Comparison of ENCODE assay signal across 8 cellular contexts in the genomic region with DNA sequence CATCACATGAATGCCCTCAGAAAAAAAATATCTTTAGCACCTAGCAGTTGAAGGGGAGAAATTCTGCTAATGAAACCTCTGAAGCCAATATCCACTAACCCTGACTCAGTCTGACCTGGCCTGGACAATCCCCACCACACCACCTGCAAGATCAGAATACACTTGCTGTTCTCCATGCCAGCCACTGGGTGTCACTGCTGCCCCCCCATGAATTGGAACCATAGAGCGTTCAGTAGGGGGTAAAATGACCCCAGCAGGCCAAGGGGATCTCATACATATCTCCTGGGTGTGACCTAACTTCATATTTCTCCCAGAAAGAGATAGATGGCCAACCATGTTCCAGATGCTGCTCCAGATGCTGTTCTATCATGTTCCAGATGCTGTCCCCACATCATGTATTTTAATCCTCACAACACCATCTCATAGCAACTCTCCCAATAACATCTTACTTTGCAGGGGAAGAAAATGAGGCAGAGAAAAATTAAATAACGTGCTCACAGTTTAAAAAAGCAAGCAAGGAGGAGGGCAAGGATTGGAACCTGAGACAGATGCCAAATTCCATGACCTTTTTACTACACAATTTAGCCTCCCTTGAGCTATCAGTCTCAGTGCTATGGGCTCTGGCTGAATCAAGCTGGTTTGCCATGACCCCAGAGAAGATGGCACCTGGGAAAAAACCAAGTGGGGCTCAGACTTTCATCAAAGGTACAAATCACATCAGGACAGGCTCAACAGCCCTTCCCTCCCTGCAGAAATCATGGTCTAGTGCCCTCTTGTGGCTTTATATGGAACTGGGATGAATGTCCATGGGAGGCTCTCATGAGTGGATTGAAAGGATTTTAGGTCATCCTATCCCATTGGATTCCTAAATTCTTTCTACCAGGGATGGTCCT. TPM values are rescaled to one million over a fixed set of nuclear protein-coding genes. Genes with fewer than 3 reads are reported as not detected.
DNase-seq lines count a peak whose midpoint lies in the region; ATAC-seq, FAIRE-seq and TF ChIP-seq lines count a peak whose summit lies in the region.

No MANE protein-coding gene starts in this region.

- H3K27me3 Mint-ChIP-seq in Caco-2 (ENCODE audit: insufficient read depth, unreplicated experiment) = peaks cover 10% of the 10 kb centered on the region

- intact Hi-C loops in Caco-2 (cut with micrococcal nuclease; ENCODE audit: unreplicated experiment) (loop anchor here (10.0 kb wide), 1 partner anchor 1619 kb away; no protein-coding TSS in a partner anchor), adrenal gland (cut with DNase I) (loop anchor here in 1 of 2 donors (10.0 kb wide), 1 partner anchor 1329 kb away; no protein-coding TSS in a partner anchor), HepG2 (cut with micrococcal nuclease; ENCODE audit: unreplicated experiment) (no loop called here)

- no peaks in the 10 kb centered on the region for H3K79me2 ChIP-seq in HepG2 (ENCODE audit: insufficient read depth, low read length)

- POLR2A ChIA-PET in Caco-2 (lab: Charles Lee) = no interaction called here
- POLR2A ChIA-PET in HepG2 (lab: Yijun Ruan, JAX) = no interaction called here

- H3K9ac ChIP-seq in HepG2 (ENCODE audit: insufficient read depth, low read depth, low read length) = no peak overlapping the region

- H3K4me1 Mint-ChIP-seq in Caco-2 (ENCODE audit: low read depth, unreplicated experiment) = no peaks in the 10 kb centered on the region

- no peak for TF ChIP-seq RAD21 in HepG2 (CRISPR knock-in tag; IDR thresholded peaks at IDR 0.05)

- FAIRE-seq in HepG2 (lab: Jason Lieb, UNC) = no peak

- no peaks in the 10 kb centered on the region; the same call in 1 of the 2 replicates for H3K4me1 ChIP-seq in Caco-2
- H3K4me1 ChIP-seq in adrenal gland (replicated peaks in 1 of 2) = peaks cover 0 to 10% of the 10 kb centered on the region in 2 donors
- H3K4me1 ChIP-seq in HepG2 (ENCODE audit: insufficient read depth, low read length) = no peaks in the 10 kb centered on the region

- BruUV-seq in Caco-2 (replicated peaks; lab: Mats Ljungman, UMichigan) (no TSS peak), HepG2 (replicated peaks; lab: Mats Ljungman, UMichigan) (no TSS peak)

- TF ChIP-seq EP300 in HepG2 (IDR thresholded peaks at IDR 0.05; ENCODE audit: low read depth in 2 of 2, low read length in 2 of 2) (no peak), HepG2 (CRISPR knock-in tag; IDR thresholded peaks at IDR 0.05; ENCODE audit: borderline replicate concordance) (no peak)

- H3K4me3 ChIP-seq in Caco-2 (ENCODE audit: low read depth, low read length) (no peak overlapping the region), adrenal gland (no peak overlapping the region), HepG2 (replicated peaks in 1 of 3; ENCODE audit: insufficient read depth in 1 of 3, low read depth in 2 of 3, low read length in 3 of 3) (no peak overlapping the region)

- DNase-seq in Caco-2 (peak in 1 of 2 experiments; percentile 29), LHCN-M2 (ENCODE audit: low read depth) (peak; percentile 32), adrenal gland (no peak), HepG2 (ENCODE audit: low spot score) (peak; percentile 28)

- H3K4me2 ChIP-seq in HepG2 (ENCODE audit: low read depth, low read length) = no peak overlapping the region

- CTCF ChIA-PET in Caco-2 (lab: Charles Lee) (no interaction called here), HepG2 (lab: Yijun Ruan, JAX; ENCODE audit: low intra/inter-chr PET ratio, low total read pairs) (interaction anchor here (0.9 kb wide), 1 partner anchor 206 kb away, joined by 3 read pairs; no protein-coding TSS in a partner anchor)

- H3K9me3 ChIP-seq in Caco-2 (no peaks in the 10 kb centered on the region), adrenal gland (replicated peaks in 1 of 3) (no peaks in the 10 kb centered on the region), HepG2 (ENCODE audit: low read length) (no peaks in the 10 kb centered on the region)

- no peaks in the 10 kb centered on the region for H3K9me3 Mint-ChIP-seq in Caco-2 (ENCODE audit: unreplicated experiment)

- in situ Hi-C loops in HepG2 (cut with HindIII; ENCODE audit: extremely low pct_ligation_motif_present, low pct_unique_long_range_greater_than_20kb) = loop anchor here (10.0 kb wide), 3 partner anchors 201 to 1619 kb away; no protein-coding TSS in a partner anchor

- H3K4me3 Mint-ChIP-seq in Caco-2 (ENCODE audit: unreplicated experiment) = no peak overlapping the region

- H3K27me3 ChIP-seq in Caco-2 (replicated peaks; ENCODE audit: control insufficient read depth, insufficient read depth, low read length) (no peaks in the 10 kb centered on the region), adrenal gland (no peaks in the 10 kb centered on the region), HepG2 (ENCODE audit: control insufficient read depth in 1 of 2, insufficient read depth in 2 of 2, low read length in 2 of 2) (peaks cover 3 to 4% of the 10 kb centered on the region in 2 experiments; a peak in 2 of 5 replicates)

- no peaks in the 10 kb centered on the region for H4K20me1 ChIP-seq in HepG2 (ENCODE audit: insufficient read depth, low read length)

- no peak overlapping the region for H2AFZ ChIP-seq in HepG2 (ENCODE audit: low read length)

- ATAC-seq in GM18868 (IDR thresholded peaks at IDR 0.05; ENCODE audit: unreplicated experiment) (peak; percentile 72), HepG2 (peak; percentile 61), HG02571 (IDR thresholded peaks at IDR 0.05; ENCODE audit: unreplicated experiment) (no peak), HG03521 (IDR thresholded peaks at IDR 0.05; ENCODE audit: unreplicated experiment) (no peak), HG02623 (IDR thresholded peaks at IDR 0.05; ENCODE audit: unreplicated experiment) (no peak)

- WGBS in adrenal gland, 4 donors = 34 to 57% (median 47%) methylated on average over 1 to 2 of the region's 2 CpGs
- WGBS in HepG2 (ENCODE audit: low lambda C conversion rate) = 0% methylated on average over 1 of the region's 2 CpGs

- TF ChIP-seq POLR2A in adrenal gland (IDR thresholded peaks at IDR 0.05) (no peak), HepG2 (IDR thresholded peaks at IDR 0.05; ENCODE audit: insufficient read depth in 1 of 2, low read depth in 2 of 2, low read length in 2 of 2) (no peak)

- no peak overlapping the region for H3K27ac Mint-ChIP-seq in Caco-2 (ENCODE audit: unreplicated experiment)

- H3K36me3 ChIP-seq in Caco-2 (ENCODE audit: control insufficient read depth, insufficient read depth, low read length) = no peaks in the 10 kb centered on the region
- no peaks in the 10 kb centered on the region for H3K36me3 ChIP-seq in adrenal gland (replicated peaks in 1 of 2)
- H3K36me3 ChIP-seq in HepG2 (replicated peaks in 1 of 2; ENCODE audit: control insufficient read depth in 1 of 2, insufficient read depth in 2 of 2, low read length in 2 of 2) = no peaks in the 10 kb centered on the region

- peak; percentile 43 to 62 for TF ChIP-seq CTCF in Caco-2 (IDR thresholded peaks at IDR 0.05; ENCODE audit: insufficient read depth in 1 of 2, low read depth in 1 of 2, low read length in 1 of 2, severe bottlenecking in 1 of 2, unreplicated experiment in 1 of 2)
- peak in 5 of 6 experiments; percentile 9 to 53 (median 40) for TF ChIP-seq CTCF in adrenal gland (IDR thresholded peaks at IDR 0.05)
- TF ChIP-seq CTCF in HepG2 (CRISPR knock-in tag; IDR thresholded peaks at IDR 0.05) = peak; percentile 70

- H3K36me3 Mint-ChIP-seq in Caco-2 (ENCODE audit: insufficient read depth, unreplicated experiment) = peaks cover 4% of the 10 kb centered on the region

- no peak overlapping the region for H3K27ac ChIP-seq in adrenal gland
- H3K27ac ChIP-seq in HepG2 (ENCODE audit: extremely low read length, insufficient read depth, low read length) = no peak overlapping the region

TF ChIP-seq in HepG2, 621 proteins besides CTCF, POLR2A, EP300 and RAD21 (continues in another document):
- TF ChIP-seq EHMT2 (IDR thresholded peaks at IDR 0.05; ENCODE audit: borderline replicate concordance, low read depth, low read length) = peak; percentile 67
- TF ChIP-seq ZNF841 (CRISPR knock-in tag; IDR thresholded peaks at IDR 0.05; ENCODE audit: borderline replicate concordance) = no peak
- TF ChIP-seq, protein P1, sequence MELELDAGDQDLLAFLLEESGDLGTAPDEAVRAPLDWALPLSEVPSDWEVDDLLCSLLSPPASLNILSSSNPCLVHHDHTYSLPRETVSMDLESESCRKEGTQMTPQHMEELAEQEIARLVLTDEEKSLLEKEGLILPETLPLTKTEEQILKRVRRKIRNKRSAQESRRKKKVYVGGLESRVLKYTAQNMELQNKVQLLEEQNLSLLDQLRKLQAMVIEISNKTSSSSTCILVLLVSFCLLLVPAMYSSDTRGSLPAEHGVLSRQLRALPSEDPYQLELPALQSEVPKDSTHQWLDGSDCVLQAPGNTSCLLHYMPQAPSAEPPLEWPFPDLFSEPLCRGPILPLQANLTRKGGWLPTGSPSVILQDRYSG (CRISPR knock-in tag; IDR thresholded peaks at IDR 0.05) = no peak
- TF ChIP-seq ZNF768 (CRISPR knock-in tag; IDR thresholded peaks at IDR 0.05) = no peak
- TF ChIP-seq SRSF1 (optimal IDR thresholded peaks at IDR 0.05; ENCODE audit: low read depth, low read length) = no peak

RNA-seq across cellular contexts. Expression of a gene that starts 12.4 kb away (rescaled TPM):
- total RNA-seq in Caco-2 (2022) (not detected in 2 replicates), LHCN-M2 (2014; rRNA removed) (0.23 and 0.45 TPM in 2 replicates), adrenal gland (1 to 10 TPM; 2.3 to 6.8 (median 3.3) TPM), HepG2 (2016; rRNA removed; fragmentation: Illumina TruSeq; extraction: Trizol) (not detected in 2 replicates)
- 0.47 TPM for polyA plus RNA-seq in LHCN-M2 (2012)
- polyA plus RNA-seq in adrenal gland (1 to 10 TPM; 1.6 to 8.5 (median 5.0) TPM), HepG2 (2011; rRNA removed) (not detected in 2 replicates)
- not detected in 2 replicates for total RNA-seq in HepG2 (2016; cell fraction: cytosol; rRNA removed; fragmentation: Illumina TruSeq; extraction: Trizol; ENCODE audit: low read depth)
- total RNA-seq in HepG2 (2016; cell fraction: insoluble cytoplasmic fraction; rRNA removed; fragmentation: Illumina TruSeq; extraction: Trizol) = not detected in 2 replicates
- total RNA-seq in HepG2 (2016; cell fraction: membrane; rRNA removed; fragmentation: Illumina TruSeq; extraction: Trizol) = not detected in 2 replicates
- total RNA-seq in HepG2 (2016; cell fraction: nucleus; rRNA removed; fragmentation: Illumina TruSeq; extraction: Trizol) = not detected in 2 replicates
- polyA plus RNA-seq in HepG2 (2011; cell fraction: cytosol; rRNA removed) = not detected in 2 replicates
- not detected in 2 replicates for polyA plus RNA-seq in HepG2 (2011; cell fraction: nucleus; rRNA removed)
- not detected in 2 replicates for polyA plus RNA-seq in HepG2 (2012)
- polyA plus RNA-seq in HepG2 (2016; cell fraction: cytosol; fragmentation: Illumina TruSeq; extraction: Trizol; ENCODE audit: low read depth) = not detected in 2 replicates
- polyA plus RNA-seq in HepG2 (2016; cell fraction: insoluble cytoplasmic fraction; fragmentation: Illumina TruSeq; extraction: Trizol; ENCODE audit: low read depth) = not detected in 2 replicates
- not detected in 2 replicates for polyA plus RNA-seq in HepG2 (2016; cell fraction: membrane; fragmentation: Illumina TruSeq; extraction: Trizol; ENCODE audit: low read depth)
- not detected in 2 replicates for polyA plus RNA-seq in HepG2 (2016; cell fraction: nucleus; fragmentation: Illumina TruSeq; extraction: Trizol; ENCODE audit: insufficient read depth, low read depth)
- polyA minus RNA-seq in HepG2 (2011; rRNA and poly(A)+ RNA removed; ENCODE audit: low replicate concordance) = 0.23 TPM in 1 of 2 replicates, not detected in the other
- not detected in 2 replicates for polyA minus RNA-seq in HepG2 (2011; cell fraction: cytosol; rRNA and poly(A)+ RNA removed)
- not detected in 2 replicates for polyA minus RNA-seq in HepG2 (2011; cell fraction: nucleus; rRNA and poly(A)+ RNA removed)

Comparison
In these comparisons a context has a peak if more than half of its experiments do, and no peak if none do; other contexts are left out.
1. DNase-seq: peak in LHCN-M2 (single experiment) and HepG2 (single experiment); none in adrenal gland (0 of 7).
2. ATAC-seq: peak in GM18868 (single experiment) and HepG2 (single experiment); none in HG02571 (single experiment), HG03521 (single experiment) and HG02623 (single experiment).
3. Peak in every context shown above with its lines, with median percentiles within 50 percentile points of each other: CTCF ChIP-seq.